Comparison of ENCODE assay signal across 3 cellular contexts in the genomic region with DNA sequence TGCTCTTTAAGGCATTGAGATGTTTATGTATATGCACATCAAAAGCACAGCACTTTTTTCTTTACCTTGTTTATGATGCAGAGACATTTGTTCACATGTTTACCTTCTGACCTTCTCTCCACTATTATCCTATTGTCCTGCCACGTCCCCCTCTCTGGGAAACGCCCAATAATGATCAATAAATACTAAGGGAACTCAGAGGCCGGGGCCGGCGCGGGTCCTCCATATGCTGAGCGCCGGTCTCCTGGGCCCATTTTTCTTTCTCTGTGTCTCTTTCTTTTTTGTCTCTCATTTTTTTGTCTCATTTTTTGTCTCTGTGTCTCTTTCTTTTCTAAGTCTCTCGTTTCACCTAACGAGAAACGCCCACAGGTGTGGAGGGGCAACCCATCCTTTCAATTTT. TPM values are rescaled to one million over a fixed set of nuclear protein-coding genes. Genes with fewer than 3 reads are reported as not detected.
"Had no signal": no experiment of that assay in that cellular context is flagged by ENCODE, and none has a peak within 500 bp of the region (broad histone marks: within the 10 kb centered on the region; RNA-seq: fewer than 3 reads in every experiment).

No MANE protein-coding gene starts in this region.

RNA-seq across cellular contexts. Expression of gene CENPA, which starts 35.4 kb away (rescaled TPM):
- total RNA-seq: gastroesophageal sphincter, psoas muscle had no signal

RNA-seq across cellular contexts. Expression of gene KCNK3, which starts 58.0 kb away (rescaled TPM):
- total RNA-seq: T-helper 1 cell treated with Interleukin-12 subunit alpha and Interleukin-12 subunit beta and Interleukin-4 antibody, amounts not matched to agents 30 ng/mL and 1 ng/mL, for 36 hours had no signal
